ENCODE assay signal across 17 cellular contexts in genomic region chrX:99371976-99372595, GRCh38.
"Had no signal": no experiment of that assay in that cellular context is flagged by ENCODE, and none has a peak within 500 bp of the region (broad histone marks: within the 10 kb centered on the region; RNA-seq: fewer than 3 reads in every experiment).

No MANE protein-coding gene starts in this region.

- H3K27ac ChIP-seq: heart right ventricle, thyroid gland, upper lobe of right lung had no signal

- H3K36me3 ChIP-seq: heart right ventricle, thyroid gland, upper lobe of right lung had no signal

- ATAC-seq: heart right ventricle; left lobe of liver; naive thymus-derived CD4-positive, alpha-beta T cell; stimulated activated naive CD8-positive, alpha-beta T cell treated with anti-CD3 and anti-CD28 coated beads, Interleukin-15, Interleukin-2, amounts not matched to agents 100 U/mL and 50 U/mL, for 24 hours; upper lobe of right lung had no signal

- DNase-seq: activated CD4-positive, alpha-beta memory T cell treated with anti-CD3 and anti-CD28 coated beads for 36 hours; activated CD4-positive, alpha-beta T cell treated with anti-CD3 and anti-CD28 coated beads for 48 hours; activated naive CD4-positive, alpha-beta T cell treated with anti-CD3 and anti-CD28 coated beads, Interleukin-2, amount 10 ng/mL, durations not matched to agents 7 days and 5 days; activated T-cell treated with anti-CD3 and anti-CD28 coated beads, Interleukin-2, amount 50 U/mL, for 48 hours; amygdala; foreskin fibroblast; heart right ventricle; naive thymus-derived CD4-positive, alpha-beta T cell; stimulated activated CD4-positive, alpha-beta T cell treated with anti-CD3 and anti-CD28 coated beads, Interleukin-4, amount 100 ng/mL, for 24 hours; stimulated activated naive CD8-positive, alpha-beta T cell treated with anti-CD3 and anti-CD28 coated beads, Interleukin-15, Interleukin-2, amounts not matched to agents 100 U/mL and 50 U/mL, for 24 hours; T1000; thyroid gland; upper lobe of right lung had no signal

- H3K4me1 ChIP-seq: heart right ventricle, thyroid gland, upper lobe of right lung had no signal

- H3K9me3 ChIP-seq: thyroid gland, upper lobe of right lung had no signal

- H3K27me3 ChIP-seq: thyroid gland, upper lobe of right lung had no signal

- FAIRE-seq: bronchial epithelial cell, endometrium had no signal

- H3K4me3 ChIP-seq: heart right ventricle, lung, thyroid gland, upper lobe of right lung had no signal
